1 cellular context compared by ENCODE assay signal in the genomic region with DNA sequence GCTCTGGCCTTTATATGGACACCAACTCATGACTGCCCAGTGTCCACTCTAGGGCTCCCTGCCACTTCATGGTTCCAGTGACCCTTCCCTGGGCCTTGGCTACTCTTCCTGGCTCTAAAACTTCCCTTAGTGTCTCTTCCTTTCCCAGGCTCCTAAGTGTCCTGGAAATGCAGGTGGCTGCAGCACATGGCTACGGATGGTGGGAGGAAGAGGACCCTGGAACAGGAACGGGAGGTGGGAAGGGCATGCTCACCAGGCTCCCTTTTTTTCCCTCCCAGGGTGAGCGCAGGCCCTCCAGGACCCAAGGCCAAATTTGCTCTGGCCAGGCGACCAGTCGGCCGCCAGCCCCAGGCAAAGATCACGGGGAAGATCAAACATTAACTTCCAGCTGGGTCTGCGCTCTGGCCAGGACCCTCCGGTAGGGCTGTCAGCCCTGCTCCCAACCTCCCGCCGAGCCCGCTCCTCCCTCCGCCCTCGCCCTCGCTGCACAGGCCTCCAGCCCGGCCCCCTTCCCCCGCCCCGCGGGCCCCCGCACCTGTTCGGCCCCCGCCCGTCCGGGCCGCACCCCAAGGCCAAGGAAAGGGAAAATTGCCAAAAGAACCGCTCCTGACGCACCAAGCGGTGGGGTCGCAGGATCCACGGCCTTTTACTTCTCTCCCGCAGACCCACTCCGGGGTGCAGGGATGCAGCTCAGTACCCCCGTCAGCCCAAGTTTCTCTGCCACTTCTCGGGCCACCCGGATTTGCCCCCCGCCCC.
TF ChIP-seq lines count a peak whose summit lies in the region.

No MANE protein-coding gene starts in this region.

TF ChIP-seq in HepG2, 621 proteins besides CTCF, POLR2A, EP300 and RAD21 (continued from another document and continues in another):
- TF ChIP-seq, protein P1, sequence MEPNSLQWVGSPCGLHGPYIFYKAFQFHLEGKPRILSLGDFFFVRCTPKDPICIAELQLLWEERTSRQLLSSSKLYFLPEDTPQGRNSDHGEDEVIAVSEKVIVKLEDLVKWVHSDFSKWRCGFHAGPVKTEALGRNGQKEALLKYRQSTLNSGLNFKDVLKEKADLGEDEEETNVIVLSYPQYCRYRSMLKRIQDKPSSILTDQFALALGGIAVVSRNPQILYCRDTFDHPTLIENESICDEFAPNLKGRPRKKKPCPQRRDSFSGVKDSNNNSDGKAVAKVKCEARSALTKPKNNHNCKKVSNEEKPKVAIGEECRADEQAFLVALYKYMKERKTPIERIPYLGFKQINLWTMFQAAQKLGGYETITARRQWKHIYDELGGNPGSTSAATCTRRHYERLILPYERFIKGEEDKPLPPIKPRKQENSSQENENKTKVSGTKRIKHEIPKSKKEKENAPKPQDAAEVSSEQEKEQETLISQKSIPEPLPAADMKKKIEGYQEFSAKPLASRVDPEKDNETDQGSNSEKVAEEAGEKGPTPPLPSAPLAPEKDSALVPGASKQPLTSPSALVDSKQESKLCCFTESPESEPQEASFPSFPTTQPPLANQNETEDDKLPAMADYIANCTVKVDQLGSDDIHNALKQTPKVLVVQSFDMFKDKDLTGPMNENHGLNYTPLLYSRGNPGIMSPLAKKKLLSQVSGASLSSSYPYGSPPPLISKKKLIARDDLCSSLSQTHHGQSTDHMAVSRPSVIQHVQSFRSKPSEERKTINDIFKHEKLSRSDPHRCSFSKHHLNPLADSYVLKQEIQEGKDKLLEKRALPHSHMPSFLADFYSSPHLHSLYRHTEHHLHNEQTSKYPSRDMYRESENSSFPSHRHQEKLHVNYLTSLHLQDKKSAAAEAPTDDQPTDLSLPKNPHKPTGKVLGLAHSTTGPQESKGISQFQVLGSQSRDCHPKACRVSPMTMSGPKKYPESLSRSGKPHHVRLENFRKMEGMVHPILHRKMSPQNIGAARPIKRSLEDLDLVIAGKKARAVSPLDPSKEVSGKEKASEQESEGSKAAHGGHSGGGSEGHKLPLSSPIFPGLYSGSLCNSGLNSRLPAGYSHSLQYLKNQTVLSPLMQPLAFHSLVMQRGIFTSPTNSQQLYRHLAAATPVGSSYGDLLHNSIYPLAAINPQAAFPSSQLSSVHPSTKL (CRISPR knock-in tag; IDR thresholded peaks at IDR 0.05), result peak; percentile 35; the same call in 1 of the 2 replicates
- peak; percentile 55; the same call in 1 of the 2 replicates for TF ChIP-seq HDAC2 (CRISPR knock-in tag; IDR thresholded peaks at IDR 0.05)
- TF ChIP-seq NRL (CRISPR knock-in tag; IDR thresholded peaks at IDR 0.05; ENCODE audit: borderline replicate concordance), result peak; percentile 79; the same call in 1 of the 2 replicates
- TF ChIP-seq MYC (CRISPR knock-in tag; IDR thresholded peaks at IDR 0.05; ENCODE audit: borderline replicate concordance), result peak; percentile 88
- peak; percentile 69; the same call in 1 of the 2 replicates for TF ChIP-seq REPIN1 (CRISPR knock-in tag; IDR thresholded peaks at IDR 0.05; ENCODE audit: borderline replicate concordance, low read depth)
- no peak for TF ChIP-seq ZNF790 (CRISPR knock-in tag; IDR thresholded peaks at IDR 0.05; ENCODE audit: borderline replicate concordance)
- peak; percentile 38; the same call in 1 of the 2 replicates for TF ChIP-seq SIN3A (IDR thresholded peaks at IDR 0.05; ENCODE audit: borderline replicate concordance, low read depth, low read length)
- TF ChIP-seq ZBTB38 (CRISPR knock-in tag; IDR thresholded peaks at IDR 0.05), result peak; percentile 15; the same call in 1 of the 2 replicates
- TF ChIP-seq SAP130 (CRISPR knock-in tag; IDR thresholded peaks at IDR 0.05; ENCODE audit: low read depth), result peak; percentile 65
- TF ChIP-seq, protein P2, sequence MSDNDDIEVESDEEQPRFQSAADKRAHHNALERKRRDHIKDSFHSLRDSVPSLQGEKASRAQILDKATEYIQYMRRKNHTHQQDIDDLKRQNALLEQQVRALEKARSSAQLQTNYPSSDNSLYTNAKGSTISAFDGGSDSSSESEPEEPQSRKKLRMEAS (IDR thresholded peaks at IDR 0.05), result peak; percentile 85
- TF ChIP-seq, protein P3, sequence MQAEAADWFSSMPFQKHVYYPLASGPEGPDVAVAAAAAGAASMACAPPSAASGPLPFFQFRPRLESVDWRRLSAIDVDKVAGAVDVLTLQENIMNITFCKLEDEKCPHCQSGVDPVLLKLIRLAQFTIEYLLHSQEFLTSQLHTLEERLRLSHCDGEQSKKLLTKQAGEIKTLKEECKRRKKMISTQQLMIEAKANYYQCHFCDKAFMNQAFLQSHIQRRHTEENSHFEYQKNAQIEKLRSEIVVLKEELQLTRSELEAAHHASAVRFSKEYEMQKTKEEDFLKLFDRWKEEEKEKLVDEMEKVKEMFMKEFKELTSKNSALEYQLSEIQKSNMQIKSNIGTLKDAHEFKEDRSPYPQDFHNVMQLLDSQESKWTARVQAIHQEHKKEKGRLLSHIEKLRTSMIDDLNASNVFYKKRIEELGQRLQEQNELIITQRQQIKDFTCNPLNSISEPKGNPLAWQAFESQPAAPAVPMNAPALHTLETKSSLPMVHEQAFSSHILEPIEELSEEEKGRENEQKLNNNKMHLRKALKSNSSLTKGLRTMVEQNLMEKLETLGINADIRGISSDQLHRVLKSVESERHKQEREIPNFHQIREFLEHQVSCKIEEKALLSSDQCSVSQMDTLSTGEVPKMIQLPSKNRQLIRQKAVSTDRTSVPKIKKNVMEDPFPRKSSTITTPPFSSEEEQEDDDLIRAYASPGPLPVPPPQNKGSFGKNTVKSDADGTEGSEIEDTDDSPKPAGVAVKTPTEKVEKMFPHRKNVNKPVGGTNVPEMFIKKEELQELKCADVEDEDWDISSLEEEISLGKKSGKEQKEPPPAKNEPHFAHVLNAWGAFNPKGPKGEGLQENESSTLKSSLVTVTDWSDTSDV (CRISPR knock-in tag; IDR thresholded peaks at IDR 0.05), result 0 out of 2 replicates have a peak, but pooled peaks have one; percentile 46
- TF ChIP-seq, protein P4, sequence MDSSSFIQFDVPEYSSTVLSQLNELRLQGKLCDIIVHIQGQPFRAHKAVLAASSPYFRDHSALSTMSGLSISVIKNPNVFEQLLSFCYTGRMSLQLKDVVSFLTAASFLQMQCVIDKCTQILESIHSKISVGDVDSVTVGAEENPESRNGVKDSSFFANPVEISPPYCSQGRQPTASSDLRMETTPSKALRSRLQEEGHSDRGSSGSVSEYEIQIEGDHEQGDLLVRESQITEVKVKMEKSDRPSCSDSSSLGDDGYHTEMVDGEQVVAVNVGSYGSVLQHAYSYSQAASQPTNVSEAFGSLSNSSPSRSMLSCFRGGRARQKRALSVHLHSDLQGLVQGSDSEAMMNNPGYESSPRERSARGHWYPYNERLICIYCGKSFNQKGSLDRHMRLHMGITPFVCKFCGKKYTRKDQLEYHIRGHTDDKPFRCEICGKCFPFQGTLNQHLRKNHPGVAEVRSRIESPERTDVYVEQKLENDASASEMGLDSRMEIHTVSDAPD (CRISPR knock-in tag; IDR thresholded peaks at IDR 0.05), result 0 out of 2 replicates have a peak, but pooled peaks have one; percentile 42
- TF ChIP-seq, protein P5, sequence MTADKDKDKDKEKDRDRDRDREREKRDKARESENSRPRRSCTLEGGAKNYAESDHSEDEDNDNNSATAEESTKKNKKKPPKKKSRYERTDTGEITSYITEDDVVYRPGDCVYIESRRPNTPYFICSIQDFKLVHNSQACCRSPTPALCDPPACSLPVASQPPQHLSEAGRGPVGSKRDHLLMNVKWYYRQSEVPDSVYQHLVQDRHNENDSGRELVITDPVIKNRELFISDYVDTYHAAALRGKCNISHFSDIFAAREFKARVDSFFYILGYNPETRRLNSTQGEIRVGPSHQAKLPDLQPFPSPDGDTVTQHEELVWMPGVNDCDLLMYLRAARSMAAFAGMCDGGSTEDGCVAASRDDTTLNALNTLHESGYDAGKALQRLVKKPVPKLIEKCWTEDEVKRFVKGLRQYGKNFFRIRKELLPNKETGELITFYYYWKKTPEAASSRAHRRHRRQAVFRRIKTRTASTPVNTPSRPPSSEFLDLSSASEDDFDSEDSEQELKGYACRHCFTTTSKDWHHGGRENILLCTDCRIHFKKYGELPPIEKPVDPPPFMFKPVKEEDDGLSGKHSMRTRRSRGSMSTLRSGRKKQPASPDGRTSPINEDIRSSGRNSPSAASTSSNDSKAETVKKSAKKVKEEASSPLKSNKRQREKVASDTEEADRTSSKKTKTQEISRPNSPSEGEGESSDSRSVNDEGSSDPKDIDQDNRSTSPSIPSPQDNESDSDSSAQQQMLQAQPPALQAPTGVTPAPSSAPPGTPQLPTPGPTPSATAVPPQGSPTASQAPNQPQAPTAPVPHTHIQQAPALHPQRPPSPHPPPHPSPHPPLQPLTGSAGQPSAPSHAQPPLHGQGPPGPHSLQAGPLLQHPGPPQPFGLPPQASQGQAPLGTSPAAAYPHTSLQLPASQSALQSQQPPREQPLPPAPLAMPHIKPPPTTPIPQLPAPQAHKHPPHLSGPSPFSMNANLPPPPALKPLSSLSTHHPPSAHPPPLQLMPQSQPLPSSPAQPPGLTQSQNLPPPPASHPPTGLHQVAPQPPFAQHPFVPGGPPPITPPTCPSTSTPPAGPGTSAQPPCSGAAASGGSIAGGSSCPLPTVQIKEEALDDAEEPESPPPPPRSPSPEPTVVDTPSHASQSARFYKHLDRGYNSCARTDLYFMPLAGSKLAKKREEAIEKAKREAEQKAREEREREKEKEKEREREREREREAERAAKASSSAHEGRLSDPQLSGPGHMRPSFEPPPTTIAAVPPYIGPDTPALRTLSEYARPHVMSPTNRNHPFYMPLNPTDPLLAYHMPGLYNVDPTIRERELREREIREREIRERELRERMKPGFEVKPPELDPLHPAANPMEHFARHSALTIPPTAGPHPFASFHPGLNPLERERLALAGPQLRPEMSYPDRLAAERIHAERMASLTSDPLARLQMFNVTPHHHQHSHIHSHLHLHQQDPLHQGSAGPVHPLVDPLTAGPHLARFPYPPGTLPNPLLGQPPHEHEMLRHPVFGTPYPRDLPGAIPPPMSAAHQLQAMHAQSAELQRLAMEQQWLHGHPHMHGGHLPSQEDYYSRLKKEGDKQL (CRISPR knock-in tag; IDR thresholded peaks at IDR 0.05; ENCODE audit: low read depth), result no peak
- TF ChIP-seq PITX1 (CRISPR knock-in tag; IDR thresholded peaks at IDR 0.05), result no peak; the same call in 1 of the 2 replicates
- 0 out of 2 replicates have a peak, but pooled peaks have one; percentile 37 for TF ChIP-seq PHF21A (CRISPR knock-in tag; IDR thresholded peaks at IDR 0.05)
- TF ChIP-seq, protein P6, sequence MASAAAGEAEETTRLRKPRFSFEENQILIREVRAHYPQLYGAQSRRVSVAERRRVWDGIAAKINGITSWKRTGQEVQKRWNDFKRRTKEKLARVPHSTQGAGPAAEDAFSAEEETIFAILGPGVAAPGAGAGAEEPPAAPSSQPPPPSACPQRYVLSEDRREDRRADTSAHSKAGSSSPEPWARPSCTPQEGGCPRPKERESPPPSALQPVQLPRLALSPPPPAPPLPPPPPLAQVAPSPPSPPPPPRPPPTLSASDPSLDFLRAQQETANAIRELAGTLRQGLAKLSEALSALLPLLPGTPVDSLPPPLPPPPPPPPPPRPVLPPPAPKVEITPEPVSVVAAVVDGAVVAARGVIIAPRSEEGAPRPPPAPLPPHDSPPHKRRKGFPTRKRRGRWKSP (CRISPR knock-in tag; IDR thresholded peaks at IDR 0.05), result peak; percentile 17; the same call in 1 of the 2 replicates
- 0 out of 2 replicates have a peak, but pooled peaks have one; percentile 15 for TF ChIP-seq REXO4 (CRISPR knock-in tag; IDR thresholded peaks at IDR 0.05; ENCODE audit: borderline replicate concordance)
- TF ChIP-seq NCOA1 (CRISPR knock-in tag; IDR thresholded peaks at IDR 0.05), result peak; percentile 43
- 0 out of 2 replicates have a peak, but pooled peaks have one; percentile 74 for TF ChIP-seq ZNF572 (CRISPR knock-in tag; IDR thresholded peaks at IDR 0.05)
- no peak for TF ChIP-seq ZFP82 (CRISPR knock-in tag; IDR thresholded peaks at IDR 0.05; ENCODE audit: borderline replicate concordance)
- TF ChIP-seq, protein P7, sequence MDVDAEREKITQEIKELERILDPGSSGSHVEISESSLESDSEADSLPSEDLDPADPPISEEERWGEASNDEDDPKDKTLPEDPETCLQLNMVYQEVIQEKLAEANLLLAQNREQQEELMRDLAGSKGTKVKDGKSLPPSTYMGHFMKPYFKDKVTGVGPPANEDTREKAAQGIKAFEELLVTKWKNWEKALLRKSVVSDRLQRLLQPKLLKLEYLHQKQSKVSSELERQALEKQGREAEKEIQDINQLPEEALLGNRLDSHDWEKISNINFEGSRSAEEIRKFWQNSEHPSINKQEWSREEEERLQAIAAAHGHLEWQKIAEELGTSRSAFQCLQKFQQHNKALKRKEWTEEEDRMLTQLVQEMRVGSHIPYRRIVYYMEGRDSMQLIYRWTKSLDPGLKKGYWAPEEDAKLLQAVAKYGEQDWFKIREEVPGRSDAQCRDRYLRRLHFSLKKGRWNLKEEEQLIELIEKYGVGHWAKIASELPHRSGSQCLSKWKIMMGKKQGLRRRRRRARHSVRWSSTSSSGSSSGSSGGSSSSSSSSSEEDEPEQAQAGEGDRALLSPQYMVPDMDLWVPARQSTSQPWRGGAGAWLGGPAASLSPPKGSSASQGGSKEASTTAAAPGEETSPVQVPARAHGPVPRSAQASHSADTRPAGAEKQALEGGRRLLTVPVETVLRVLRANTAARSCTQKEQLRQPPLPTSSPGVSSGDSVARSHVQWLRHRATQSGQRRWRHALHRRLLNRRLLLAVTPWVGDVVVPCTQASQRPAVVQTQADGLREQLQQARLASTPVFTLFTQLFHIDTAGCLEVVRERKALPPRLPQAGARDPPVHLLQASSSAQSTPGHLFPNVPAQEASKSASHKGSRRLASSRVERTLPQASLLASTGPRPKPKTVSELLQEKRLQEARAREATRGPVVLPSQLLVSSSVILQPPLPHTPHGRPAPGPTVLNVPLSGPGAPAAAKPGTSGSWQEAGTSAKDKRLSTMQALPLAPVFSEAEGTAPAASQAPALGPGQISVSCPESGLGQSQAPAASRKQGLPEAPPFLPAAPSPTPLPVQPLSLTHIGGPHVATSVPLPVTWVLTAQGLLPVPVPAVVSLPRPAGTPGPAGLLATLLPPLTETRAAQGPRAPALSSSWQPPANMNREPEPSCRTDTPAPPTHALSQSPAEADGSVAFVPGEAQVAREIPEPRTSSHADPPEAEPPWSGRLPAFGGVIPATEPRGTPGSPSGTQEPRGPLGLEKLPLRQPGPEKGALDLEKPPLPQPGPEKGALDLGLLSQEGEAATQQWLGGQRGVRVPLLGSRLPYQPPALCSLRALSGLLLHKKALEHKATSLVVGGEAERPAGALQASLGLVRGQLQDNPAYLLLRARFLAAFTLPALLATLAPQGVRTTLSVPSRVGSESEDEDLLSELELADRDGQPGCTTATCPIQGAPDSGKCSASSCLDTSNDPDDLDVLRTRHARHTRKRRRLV (CRISPR knock-in tag; IDR thresholded peaks at IDR 0.05), result 0 out of 2 replicates have a peak, but pooled peaks have one; percentile 37
- no peak for TF ChIP-seq WIZ (CRISPR knock-in tag; IDR thresholded peaks at IDR 0.05)
- TF ChIP-seq, protein P8, sequence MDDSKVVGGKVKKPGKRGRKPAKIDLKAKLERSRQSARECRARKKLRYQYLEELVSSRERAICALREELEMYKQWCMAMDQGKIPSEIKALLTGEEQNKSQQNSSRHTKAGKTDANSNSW (CRISPR knock-in tag; IDR thresholded peaks at IDR 0.05; ENCODE audit: borderline replicate concordance), result no peak
- TF ChIP-seq ZNF605 (CRISPR knock-in tag; IDR thresholded peaks at IDR 0.05), result peak; percentile 37; the same call in 1 of the 2 replicates
- TF ChIP-seq DR1 (CRISPR knock-in tag; IDR thresholded peaks at IDR 0.05), result 0 out of 2 replicates have a peak, but pooled peaks have one; percentile 62
